8 cellular contexts compared by ENCODE assay signal in the genomic region with DNA sequence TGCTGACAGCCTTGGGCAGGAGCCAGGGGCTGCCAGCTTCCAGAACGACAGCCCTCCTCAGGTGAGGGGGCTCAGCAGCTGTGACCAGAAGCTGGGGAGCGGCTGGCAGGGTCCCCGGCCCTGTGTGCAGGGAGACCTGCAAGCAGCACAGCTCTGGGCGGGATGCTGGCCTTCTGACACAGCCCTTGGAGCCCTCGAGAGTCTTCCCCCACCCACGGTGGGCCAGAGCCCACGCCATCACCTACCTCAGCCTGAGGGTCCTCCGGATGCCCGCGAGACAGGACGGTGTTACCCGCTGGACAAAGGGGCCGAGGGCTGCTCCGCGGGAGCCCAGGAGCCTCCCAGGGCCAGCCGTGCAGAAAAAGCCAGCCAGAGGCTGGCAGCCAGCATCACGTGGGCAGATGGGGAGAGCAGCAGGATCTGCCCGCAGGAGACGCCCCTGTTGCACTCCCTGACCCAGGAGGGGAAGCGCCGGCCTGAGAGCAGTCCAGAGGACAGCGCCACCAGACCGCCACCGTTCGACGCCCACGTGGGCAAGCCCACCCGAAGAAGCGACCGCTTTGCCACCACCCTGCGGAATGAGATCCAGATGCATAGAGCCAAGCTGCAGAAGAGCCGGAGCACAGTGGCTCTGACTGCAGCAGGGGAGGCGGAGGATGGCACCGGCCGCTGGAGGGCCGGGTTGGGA.
"Had no signal": no experiment of that assay in that cellular context is flagged by ENCODE, and none has a peak within 500 bp of the region (broad histone marks: within the 10 kb centered on the region; RNA-seq: fewer than 3 reads in every experiment).

No MANE protein-coding gene starts in this region.

- H3K4me3 ChIP-seq: GM23248, GM23338, HAP-1 had no signal

- H3K9me3 Mint-ChIP-seq: GM23338, HFFc6 had no signal

- H3K4me3 Mint-ChIP-seq: GM23338, H9, HFFc6 had no signal

- H3K36me3 ChIP-seq: HAP-1 had no signal

- H3K4me2 ChIP-seq: GM23338 had no signal

- H3K27ac ChIP-seq: GM23248 had no signal

- H3K9ac ChIP-seq: GM23248 had no signal

- DNase-seq: GM23248, GOT3, H7, H9, HCEC 1CT, HFFc6 had no signal

- H3K27ac Mint-ChIP-seq: GM23338, H9, HFFc6 had no signal

- H3K9me3 ChIP-seq: HAP-1 had no signal
